Comparison of ENCODE assay signal across 1 cellular context in genomic region chr11:93526691-93527583, GRCh38.
TF ChIP-seq lines count a peak whose summit lies in the region.

No MANE protein-coding gene starts in this region.

TF ChIP-seq in K562, 482 proteins besides CTCF, POLR2A, EP300 and RAD21 (continued from another document):
- TF ChIP-seq, protein P1, sequence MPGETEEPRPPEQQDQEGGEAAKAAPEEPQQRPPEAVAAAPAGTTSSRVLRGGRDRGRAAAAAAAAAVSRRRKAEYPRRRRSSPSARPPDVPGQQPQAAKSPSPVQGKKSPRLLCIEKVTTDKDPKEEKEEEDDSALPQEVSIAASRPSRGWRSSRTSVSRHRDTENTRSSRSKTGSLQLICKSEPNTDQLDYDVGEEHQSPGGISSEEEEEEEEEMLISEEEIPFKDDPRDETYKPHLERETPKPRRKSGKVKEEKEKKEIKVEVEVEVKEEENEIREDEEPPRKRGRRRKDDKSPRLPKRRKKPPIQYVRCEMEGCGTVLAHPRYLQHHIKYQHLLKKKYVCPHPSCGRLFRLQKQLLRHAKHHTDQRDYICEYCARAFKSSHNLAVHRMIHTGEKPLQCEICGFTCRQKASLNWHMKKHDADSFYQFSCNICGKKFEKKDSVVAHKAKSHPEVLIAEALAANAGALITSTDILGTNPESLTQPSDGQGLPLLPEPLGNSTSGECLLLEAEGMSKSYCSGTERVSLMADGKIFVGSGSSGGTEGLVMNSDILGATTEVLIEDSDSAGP (CRISPR knock-in tag; IDR thresholded peaks at IDR 0.05): no peak
TF ChIP-seq in K562: peak in this region for 1.
